Comparison of ENCODE assay signal across 8 cellular contexts in the genomic region with DNA sequence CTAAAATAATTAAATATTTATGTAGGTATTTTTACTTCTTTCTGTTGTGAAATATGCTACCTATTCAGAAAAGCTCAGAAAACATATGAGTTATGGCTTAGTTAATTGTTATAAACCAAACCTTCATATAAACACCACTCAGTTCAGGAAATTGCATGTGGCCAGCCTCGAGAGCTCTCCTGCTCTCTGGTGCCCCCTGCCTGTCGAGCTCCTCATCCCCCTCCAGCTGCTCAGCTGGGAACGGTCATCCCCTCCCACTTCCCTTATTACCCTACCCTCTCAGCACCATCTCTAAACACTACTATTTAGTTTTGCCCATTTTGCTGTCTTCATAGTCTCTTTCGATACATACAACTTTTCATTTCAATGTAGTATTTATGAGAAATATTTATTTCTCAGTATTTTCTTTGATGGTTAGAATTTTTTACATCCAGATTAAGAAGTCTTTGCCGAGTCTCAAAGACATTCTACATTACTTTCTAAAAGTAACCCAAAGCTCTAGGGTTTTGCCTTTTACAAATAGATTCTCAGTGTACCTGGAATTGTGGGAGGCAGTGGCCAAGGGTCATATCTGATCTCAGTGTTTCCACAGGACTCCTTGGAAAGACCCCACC. TPM values are rescaled to one million over a fixed set of nuclear protein-coding genes. Genes with fewer than 3 reads are reported as not detected.
DNase-seq lines count a peak whose midpoint lies in the region; ATAC-seq and TF ChIP-seq lines count a peak whose summit lies in the region.

No MANE protein-coding gene starts in this region.

- no peak overlapping the region for H2BK120ac ChIP-seq in mesendoderm (ENCODE audit: low read depth, low read length)

- H2BK5ac ChIP-seq in mesendoderm (ENCODE audit: low read length): no peak overlapping the region

- H3K9ac ChIP-seq in mesendoderm (ENCODE audit: low read length): no peak overlapping the region

- no peak overlapping the region for H3K18ac ChIP-seq in mesendoderm (ENCODE audit: low read length)

- H3K79me1 ChIP-seq in mesendoderm (ENCODE audit: low read length): no peaks in the 10 kb centered on the region

- no peak overlapping the region for H3K56ac ChIP-seq in mesendoderm (ENCODE audit: low read length)

- no peak overlapping the region for H3K4me2 ChIP-seq in mesendoderm (ENCODE audit: low read length)

- H2BK15ac ChIP-seq in mesendoderm (replicated peaks; ENCODE audit: low read depth): no peak overlapping the region

- no peak overlapping the region for H2AK5ac ChIP-seq in mesendoderm (ENCODE audit: low read length)

- H3K4me3 ChIP-seq in BE2C (ENCODE audit: low read depth, low read length) (no peak overlapping the region), mesendoderm (ENCODE audit: low read length) (no peak overlapping the region)

- no peaks in the 10 kb centered on the region for H3K27me3 ChIP-seq in BE2C
- no peaks in the 10 kb centered on the region for H3K27me3 ChIP-seq in mesendoderm (ENCODE audit: insufficient read depth, low read length, poor library complexity)

- intact Hi-C loops in activated CD8-positive, alpha-beta T cell treated with anti-CD3 and anti-CD28 coated beads for 36 hours (cut with micrococcal nuclease): loop anchor here (5.0 kb wide), 1 partner anchor 127 kb away; no protein-coding TSS in a partner anchor

- H4K5ac ChIP-seq in mesendoderm (ENCODE audit: low read length): no peak overlapping the region

- peaks cover 17% of the 10 kb centered on the region for H3K4me1 Mint-ChIP-seq in activated CD8-positive, alpha-beta T cell treated with anti-CD3 and anti-CD28 coated beads for 36 hours (ENCODE audit: low read depth)

- no peaks in the 10 kb centered on the region for H3K79me2 ChIP-seq in mesendoderm (ENCODE audit: control insufficient read depth, insufficient read depth, low read length)

- H3K27me3 Mint-ChIP-seq in activated CD8-positive, alpha-beta T cell treated with anti-CD3 and anti-CD28 coated beads for 36 hours: no peaks in the 10 kb centered on the region

- no peaks in the 10 kb centered on the region for H3K9me3 ChIP-seq in BE2C

- no peak overlapping the region for H3K27ac ChIP-seq in mesendoderm (ENCODE audit: low read depth, low read length)

- H3K4me3 Mint-ChIP-seq in activated CD8-positive, alpha-beta T cell treated with anti-CD3 and anti-CD28 coated beads for 36 hours: no peak overlapping the region

- no peaks in the 10 kb centered on the region for H3K4me1 ChIP-seq in BE2C
- H3K4me1 ChIP-seq in mesendoderm (ENCODE audit: control insufficient read depth, low read depth, low read length): no peaks in the 10 kb centered on the region

- H3K36me3 ChIP-seq in BE2C (no peaks in the 10 kb centered on the region), mesendoderm (ENCODE audit: control insufficient read depth, insufficient read depth, low read length) (no peaks in the 10 kb centered on the region)

- no CpG with 5 or more reads among the region's 5 CpGs for WGBS in mesendoderm (ENCODE audit: extremely low coverage, insufficient coverage, low lambda C conversion rate)

- TF ChIP-seq CTCF in BE2C (IDR thresholded peaks at IDR 0.05; ENCODE audit: low read depth, low read length): peak; percentile 99
- peak; percentile 99 for TF ChIP-seq CTCF in activated CD8-positive, alpha-beta T cell treated with anti-CD3 and anti-CD28 coated beads for 36 hours (IDR thresholded peaks at IDR 0.05)

- H3K9me3 Mint-ChIP-seq in activated CD8-positive, alpha-beta T cell treated with anti-CD3 and anti-CD28 coated beads for 36 hours: peaks cover 17% of the 10 kb centered on the region

- CTCF ChIA-PET in activated CD8-positive, alpha-beta T cell treated with anti-CD3 and anti-CD28 coated beads for 36 hours (lab: Charles Lee): interaction anchor here (0.7 to 4.5 kb wide), 63 partner anchors 10 to 229 kb away, joined by 3 to 95 read pairs (median 7); no protein-coding TSS in a partner anchor

- H4K8ac ChIP-seq in mesendoderm (ENCODE audit: low read depth, low read length): no peak overlapping the region

- peak; percentile 90 for ATAC-seq in HG03378 (IDR thresholded peaks at IDR 0.05; ENCODE audit: unreplicated experiment)
- peak; percentile 98 for ATAC-seq in activated CD8-positive, alpha-beta T cell treated with anti-CD3 and anti-CD28 coated beads for 36 hours

- DNase-seq in BE2C (peak; percentile 83), GM19238 (ENCODE audit: insufficient read length, low spot score) (peak; percentile 85), NCI-H774 (lab: John Stamatoyannopoulos, UW) (peak; percentile 58), mesendoderm (peak; percentile 66)
- peak; percentile 90 for DNase-seq in activated CD8-positive, alpha-beta T cell treated with anti-CD3 and anti-CD28 coated beads for 36 hours
- peak; percentile 70 for DNase-seq in effector CD8-positive, alpha-beta T cell (lab: John Stamatoyannopoulos, UW)
- DNase-seq in stimulated activated CD8-positive, alpha-beta memory T cell treated with anti-CD3 and anti-CD28 coated beads, Interleukin-4, amount 100 ng/mL, for 4 hours (ENCODE audit: low read depth in 2 of 2, low spot score in 1 of 2): peak; percentile 67 to 82

- H3K27ac Mint-ChIP-seq in activated CD8-positive, alpha-beta T cell treated with anti-CD3 and anti-CD28 coated beads for 36 hours: peak overlapping the region; percentile 61

- POLR2A ChIA-PET in activated CD8-positive, alpha-beta T cell treated with anti-CD3 and anti-CD28 coated beads for 36 hours (lab: Charles Lee): interaction anchor here (0.7 to 3.1 kb wide), 19 partner anchors 9 to 239 kb away, joined by 3 to 25 read pairs (median 4); no protein-coding TSS in a partner anchor

- H3K23ac ChIP-seq in mesendoderm (ENCODE audit: low read length): no peak overlapping the region

- no peak overlapping the region for H3K4ac ChIP-seq in mesendoderm (ENCODE audit: low read depth, low read length)

- H3K36me3 Mint-ChIP-seq in activated CD8-positive, alpha-beta T cell treated with anti-CD3 and anti-CD28 coated beads for 36 hours (ENCODE audit: low read depth): peaks cover 11% of the 10 kb centered on the region

RNA-seq across cellular contexts. Expression of a gene that starts 51.2 kb away (rescaled TPM):
- polyA plus RNA-seq in BE2C (2012; ENCODE audit: insufficient read depth, insufficient read length, low read depth): 5.2 TPM
- total RNA-seq in activated CD8-positive, alpha-beta T cell treated with anti-CD3 and anti-CD28 coated beads for 36 hours: 100 to 1,000 TPM; 290 to 317 TPM
- 8.6 TPM for polyA plus RNA-seq in mesendoderm (2013, experiment 1 of 2)
- polyA plus RNA-seq in mesendoderm (2013, experiment 2 of 2): 8.9 TPM

RNA-seq across cellular contexts. Expression of a gene that starts 55.7 kb away (rescaled TPM):
- polyA plus RNA-seq in BE2C (2012; ENCODE audit: insufficient read depth, insufficient read length, low read depth): 86.0 TPM
- total RNA-seq in activated CD8-positive, alpha-beta T cell treated with anti-CD3 and anti-CD28 coated beads for 36 hours: 1 to 10 TPM; 3.7 to 5.0 TPM
- 2.0 TPM for polyA plus RNA-seq in mesendoderm (2013, experiment 1 of 2)
- 2.2 TPM for polyA plus RNA-seq in mesendoderm (2013, experiment 2 of 2)
